Comparison of ENCODE assay signal across 20 cellular contexts in genomic region chr9:114007991-114008666, GRCh38.
A peak's percentile ranks its signal among the peaks of the same experiment; 100 is the strongest.
DNase-seq lines count a peak whose midpoint lies in the region; ATAC-seq and TF ChIP-seq lines count a peak whose summit lies in the region.
"Had no signal": no experiment of that assay in that cellular context is flagged by ENCODE, and none has a peak within 500 bp of the region (broad histone marks: within the 10 kb centered on the region; RNA-seq: fewer than 3 reads in every experiment).

No MANE protein-coding gene starts in this region.

- H3K4me3 ChIP-seq in right atrium auricular region (no peak overlapping the region), left ventricle myocardium inferior (no peak overlapping the region), endodermal cell (ENCODE audit: low read length) (no peak overlapping the region), trophoblast cell (ENCODE audit: low read depth, low read length) (no peak overlapping the region)
- H3K4me3 ChIP-seq: heart right ventricle had no signal

- H2BK5ac ChIP-seq in trophoblast cell (ENCODE audit: low read depth, low read length, poor library complexity) = no peak overlapping the region

- H3K4me1 Mint-ChIP-seq in endodermal cell = no peaks in the 10 kb centered on the region
- H3K4me1 Mint-ChIP-seq in activated T-helper 2 cell treated with anti-CD3 and anti-CD28 coated beads, Interferon-gamma antibody, Interleukin-2, Interleukin-4, amounts not matched to agents 10 μg/mL and 5 μg/mL and 100 μg/mL, durations not matched to agents 14 hours and 24 hours and 36 hours (ENCODE audit: low read depth) = no peaks in the 10 kb centered on the region
- H3K4me1 Mint-ChIP-seq: CD8-positive, alpha-beta memory T cell; immature natural killer cell had no signal

- no peak overlapping the region for H3K27ac Mint-ChIP-seq in endodermal cell
- H3K27ac Mint-ChIP-seq in activated T-helper 2 cell treated with anti-CD3 and anti-CD28 coated beads, Interferon-gamma antibody, Interleukin-2, Interleukin-4, amounts not matched to agents 10 μg/mL and 5 μg/mL and 100 μg/mL, durations not matched to agents 14 hours and 24 hours and 36 hours = no peak overlapping the region
- H3K27ac Mint-ChIP-seq: CD8-positive, alpha-beta memory T cell; immature natural killer cell had no signal

- H3K9ac ChIP-seq in endodermal cell (ENCODE audit: extremely low read depth, low read length, poor library complexity, severe bottlenecking) (no peak overlapping the region), trophoblast cell (ENCODE audit: low read length) (no peak overlapping the region)

- no peak overlapping the region for H3K4me3 Mint-ChIP-seq in endodermal cell
- H3K4me3 Mint-ChIP-seq in activated T-helper 2 cell treated with anti-CD3 and anti-CD28 coated beads, Interferon-gamma antibody, Interleukin-2, Interleukin-4, amounts not matched to agents 10 μg/mL and 5 μg/mL and 100 μg/mL, durations not matched to agents 14 hours and 24 hours and 36 hours (ENCODE audit: low read depth) = no peak overlapping the region
- H3K4me3 Mint-ChIP-seq: CD8-positive, alpha-beta memory T cell; immature natural killer cell had no signal

- H3K23ac ChIP-seq in trophoblast cell (ENCODE audit: low read length) = peak overlapping the region; percentile 34

- no peaks in the 10 kb centered on the region for H3K79me2 ChIP-seq in trophoblast cell (ENCODE audit: control insufficient read depth, insufficient read depth, low read length, poor library complexity)

- DNase-seq in right atrium auricular region (ENCODE audit: low spot score) (peak; percentile 49), left ventricle myocardium inferior (no peak), endodermal cell (peak; percentile 31), trophoblast cell (no peak), GM13976 (ENCODE audit: low spot score) (no peak), NCI-H146 (lab: John Stamatoyannopoulos, UW) (no peak)
- no peak for DNase-seq in activated T-helper 2 cell treated with anti-CD3 and anti-CD28 coated beads, Interferon-gamma antibody, Interleukin-2, Interleukin-4, amounts not matched to agents 10 μg/mL and 5 μg/mL and 100 μg/mL, durations not matched to agents 14 hours and 24 hours and 36 hours (ENCODE audit: low spot score)
- DNase-seq: amygdala; cerebellar nuclear complex; DMS79; immature natural killer cell; NCI-H1436; NCI-H748 treated with DMSO at 0.1 percent for 48 hours; SHP77 treated with DMSO at 0.1 percent for 48 hours; small intestine; stimulated activated CD4-positive, alpha-beta T cell treated with anti-CD3 and anti-CD28 coated beads, Interleukin-4, amount 100 ng/mL, for 1 hour; substantia nigra had no signal

- no peaks in the 10 kb centered on the region for H3K79me1 ChIP-seq in trophoblast cell (ENCODE audit: low read length)

- H3K18ac ChIP-seq in trophoblast cell (ENCODE audit: low read length) = no peak overlapping the region

- H3K36me3 Mint-ChIP-seq in endodermal cell (ENCODE audit: low read depth) = peaks cover 79% of the 10 kb centered on the region
- no peaks in the 10 kb centered on the region for H3K36me3 Mint-ChIP-seq in activated T-helper 2 cell treated with anti-CD3 and anti-CD28 coated beads, Interferon-gamma antibody, Interleukin-2, Interleukin-4, amounts not matched to agents 10 μg/mL and 5 μg/mL and 100 μg/mL, durations not matched to agents 14 hours and 24 hours and 36 hours (ENCODE audit: low read depth)

- H3K27me3 Mint-ChIP-seq in endodermal cell (ENCODE audit: insufficient read depth) = no peaks in the 10 kb centered on the region
- no peaks in the 10 kb centered on the region for H3K27me3 Mint-ChIP-seq in activated T-helper 2 cell treated with anti-CD3 and anti-CD28 coated beads, Interferon-gamma antibody, Interleukin-2, Interleukin-4, amounts not matched to agents 10 μg/mL and 5 μg/mL and 100 μg/mL, durations not matched to agents 14 hours and 24 hours and 36 hours (ENCODE audit: low read depth)

- no peak overlapping the region for H2BK120ac ChIP-seq in trophoblast cell (ENCODE audit: insufficient read depth, low read length, poor library complexity)

- H3K14ac ChIP-seq in trophoblast cell (ENCODE audit: low read length) = no peak overlapping the region

- no peak overlapping the region for H4K12ac ChIP-seq in trophoblast cell (ENCODE audit: low read depth, low read length)

- in situ Hi-C loops in GM13976 (cut with MboI; ENCODE audit: low sequenced_read_pairs, unreplicated experiment) = no loop called here

- H3K36me3 ChIP-seq in right atrium auricular region (no peaks in the 10 kb centered on the region), left ventricle myocardium inferior (peaks cover 31% of the 10 kb centered on the region), endodermal cell (ENCODE audit: control insufficient read depth, insufficient read depth, low read length) (peaks cover 49% of the 10 kb centered on the region), trophoblast cell (ENCODE audit: control insufficient read depth in 1 of 2, insufficient read depth in 2 of 2, low read length in 2 of 2) (peaks cover 7 to 9% of the 10 kb centered on the region in 2 experiments)

- H3K9me3 Mint-ChIP-seq in endodermal cell = no peaks in the 10 kb centered on the region
- H3K9me3 Mint-ChIP-seq in activated T-helper 2 cell treated with anti-CD3 and anti-CD28 coated beads, Interferon-gamma antibody, Interleukin-2, Interleukin-4, amounts not matched to agents 10 μg/mL and 5 μg/mL and 100 μg/mL, durations not matched to agents 14 hours and 24 hours and 36 hours = no peaks in the 10 kb centered on the region

- no peak overlapping the region for H4K8ac ChIP-seq in trophoblast cell (ENCODE audit: low read depth, low read length)

- H3K27me3 ChIP-seq in right atrium auricular region (no peaks in the 10 kb centered on the region), left ventricle myocardium inferior (ENCODE audit: low read depth) (no peaks in the 10 kb centered on the region), endodermal cell (ENCODE audit: control insufficient read depth, insufficient read depth, low read length, poor library complexity, severe bottlenecking) (no peaks in the 10 kb centered on the region), trophoblast cell (ENCODE audit: insufficient read depth, low read length) (no peaks in the 10 kb centered on the region)
- H3K27me3 ChIP-seq: heart right ventricle had no signal

- TF ChIP-seq CTCF in right atrium auricular region (IDR thresholded peaks at IDR 0.05) (no peak), left ventricle myocardium inferior (IDR thresholded peaks at IDR 0.05; ENCODE audit: borderline replicate concordance) (no peak), endodermal cell (conservative IDR thresholded peaks at IDR 0.05) (no peak), GM13976 (IDR thresholded peaks at IDR 0.05; ENCODE audit: borderline replicate concordance, control extremely low read depth, extremely low read depth, insufficient read depth, missing control alignments) (no peak)

- H3K27ac ChIP-seq in right atrium auricular region (no peak overlapping the region), left ventricle myocardium inferior (replicated peaks) (no peak overlapping the region), endodermal cell (ENCODE audit: low read depth, low read length) (no peak overlapping the region), trophoblast cell (ENCODE audit: low read depth, low read length) (no peak overlapping the region)
- H3K27ac ChIP-seq: heart right ventricle had no signal

- no peak overlapping the region for H3K4me2 ChIP-seq in trophoblast cell (ENCODE audit: low read length)

- no peak overlapping the region for H3K4ac ChIP-seq in trophoblast cell (ENCODE audit: low read depth, low read length)

- H4K91ac ChIP-seq in trophoblast cell (ENCODE audit: low read depth, low read length) = no peak overlapping the region

- no peak overlapping the region for H2BK12ac ChIP-seq in trophoblast cell (ENCODE audit: low read length)

- WGBS in endodermal cell (ENCODE audit: insufficient coverage in 1 of 2, insufficient read length in 1 of 2), 2 experiments = 94% methylated on average over 6 to 18 of the region's 18 CpGs
- no CpG with 5 or more reads among the region's 18 CpGs for WGBS in trophoblast cell (ENCODE audit: extremely low coverage, insufficient coverage, insufficient read length)

- ATAC-seq in GM21786 (IDR thresholded peaks at IDR 0.05; ENCODE audit: unreplicated experiment) = no peak

- no peak overlapping the region for H2AFZ ChIP-seq in trophoblast cell (ENCODE audit: insufficient read depth, low read length, poor library complexity)

- H2AK5ac ChIP-seq in trophoblast cell (ENCODE audit: low read length) = no peak overlapping the region

- intact Hi-C loops in left ventricle myocardium inferior (cut with micrococcal nuclease) = no loop called here
- intact Hi-C loops in activated T-helper 2 cell treated with anti-CD3 and anti-CD28 coated beads, Interferon-gamma antibody, Interleukin-2, Interleukin-4, amounts not matched to agents 10 μg/mL and 5 μg/mL and 100 μg/mL, durations not matched to agents 14 hours and 24 hours and 36 hours (cut with micrococcal nuclease) = no loop called here

- H3K9me3 ChIP-seq in right atrium auricular region (no peaks in the 10 kb centered on the region), left ventricle myocardium inferior (replicated peaks) (peaks cover 16% of the 10 kb centered on the region), endodermal cell (ENCODE audit: control insufficient read depth, low read length) (peaks cover 10% of the 10 kb centered on the region), trophoblast cell (ENCODE audit: insufficient read depth, low read depth, low read length) (peaks cover 10% of the 10 kb centered on the region)

- peaks cover 0 to 24% of the 10 kb centered on the region in 2 donors for H3K4me1 ChIP-seq in right atrium auricular region
- peaks cover 19% of the 10 kb centered on the region for H3K4me1 ChIP-seq in left ventricle myocardium inferior
- H3K4me1 ChIP-seq in endodermal cell (ENCODE audit: control insufficient read depth, insufficient read depth, low read length) = no peaks in the 10 kb centered on the region
- H3K4me1 ChIP-seq in trophoblast cell (ENCODE audit: control insufficient read depth in 1 of 2, insufficient read depth in 2 of 2, low read length in 2 of 2) = no peaks in the 10 kb centered on the region

Comparison
In these comparisons a context has a peak if more than half of its experiments do, and no peak if none do; other contexts are left out.
1. DNase-seq: peak in right atrium auricular region (single experiment) and endodermal cell (single experiment); none in left ventricle myocardium inferior (single experiment), trophoblast cell (0 of 2), activated T-helper 2 cell treated with anti-CD3 and anti-CD28 coated beads, Interferon-gamma antibody, Interleukin-2, Interleukin-4, amounts not matched to agents 10 μg/mL and 5 μg/mL and 100 μg/mL, durations not matched to agents 14 hours and 24 hours and 36 hours (single experiment), GM13976 (single experiment) and NCI-H146 (single experiment).